In the genomic region with DNA sequence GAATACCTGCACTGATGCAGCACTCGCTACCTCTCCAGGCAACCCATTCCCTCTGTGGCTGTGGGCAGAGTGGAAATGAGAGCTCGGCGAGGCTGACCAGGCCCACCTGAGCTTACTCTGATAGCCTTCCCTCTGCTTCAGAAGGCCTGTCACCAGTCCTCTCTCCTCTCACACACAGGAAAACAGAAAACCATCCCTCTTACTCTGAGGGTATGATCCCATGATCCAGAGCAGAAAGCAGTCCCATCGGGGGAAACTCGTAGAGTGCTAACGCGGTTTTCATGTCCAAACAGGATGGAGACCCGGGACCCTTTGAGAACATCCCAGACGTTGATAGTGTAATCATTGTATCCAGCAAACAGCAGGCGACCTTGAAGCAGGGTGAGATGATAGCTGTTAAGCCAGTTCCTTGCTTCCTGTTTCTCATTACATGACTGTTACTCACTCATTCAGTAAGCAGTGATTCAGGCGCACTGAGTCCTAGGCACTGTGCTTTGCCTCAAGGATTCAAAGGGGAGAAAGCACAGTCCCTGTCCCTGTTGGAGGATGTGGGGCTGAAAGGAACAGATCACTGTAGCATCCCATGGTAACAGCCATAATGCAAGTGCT, we compare ENCODE assay signal across 16 cellular contexts. TPM values are rescaled to one million over a fixed set of nuclear protein-coding genes. Genes with fewer than 3 reads are reported as not detected.
DNase-seq lines count a peak whose midpoint lies in the region; ATAC-seq and TF ChIP-seq lines count a peak whose summit lies in the region.
"Had no signal": no experiment of that assay in that cellular context is flagged by ENCODE, and none has a peak within 500 bp of the region (broad histone marks: within the 10 kb centered on the region; RNA-seq: fewer than 3 reads in every experiment).

No MANE protein-coding gene starts in this region.

- H3K27me3 Mint-ChIP-seq in activated CD4-positive, alpha-beta T cell treated with anti-CD3 and anti-CD28 coated beads for 36 hours, result no peaks in the 10 kb centered on the region
- no peaks in the 10 kb centered on the region for H3K27me3 Mint-ChIP-seq in activated CD4-positive, alpha-beta T cell treated with anti-CD3 and anti-CD28 coated beads, Interleukin-2, amount 10 ng/mL, durations not matched to agents 24 days and 14 days
- H3K27me3 Mint-ChIP-seq in nephron progenitor cell (ENCODE audit: low read depth, poor library complexity), result peaks cover 7% of the 10 kb centered on the region
- H3K27me3 Mint-ChIP-seq in activated T-helper 2 cell treated with anti-CD3 and anti-CD28 coated beads, Interferon-gamma antibody, Interleukin-2, Interleukin-4, amounts not matched to agents 10 μg/mL and 5 μg/mL and 100 μg/mL, durations not matched to agents 14 hours and 24 hours and 36 hours (ENCODE audit: low read depth), result no peaks in the 10 kb centered on the region
- H3K27me3 Mint-ChIP-seq: activated B cell treated with CpG ODN at 0.5 μM for 24 hours; dendritic cell treated with granulocyte-macrophage colony-stimulating factor and Interleukin-4, amounts not matched to agents 40 ng/mL and 50 ng/mL, for 4 days; IgD-negative memory B cell had no signal

- intact Hi-C loops in activated CD4-positive, alpha-beta T cell treated with anti-CD3 and anti-CD28 coated beads for 36 hours (cut with DNase I, micrococcal nuclease), result no loop called here
- intact Hi-C loops in activated CD4-positive, alpha-beta T cell treated with anti-CD3 and anti-CD28 coated beads, Interleukin-2, amount 10 ng/mL, durations not matched to agents 24 days and 14 days (cut with micrococcal nuclease), result no loop called here
- intact Hi-C loops in activated T-helper 2 cell treated with anti-CD3 and anti-CD28 coated beads, Interferon-gamma antibody, Interleukin-2, Interleukin-4, amounts not matched to agents 10 μg/mL and 5 μg/mL and 100 μg/mL, durations not matched to agents 14 hours and 24 hours and 36 hours (cut with micrococcal nuclease), result no loop called here

- H3K4me1 Mint-ChIP-seq in activated CD4-positive, alpha-beta T cell treated with anti-CD3 and anti-CD28 coated beads for 36 hours, result peaks cover 6% of the 10 kb centered on the region
- no peaks in the 10 kb centered on the region for H3K4me1 Mint-ChIP-seq in activated CD4-positive, alpha-beta T cell treated with anti-CD3 and anti-CD28 coated beads, Interleukin-2, amount 10 ng/mL, durations not matched to agents 24 days and 14 days
- no peaks in the 10 kb centered on the region for H3K4me1 Mint-ChIP-seq in nephron progenitor cell
- H3K4me1 Mint-ChIP-seq in activated T-helper 2 cell treated with anti-CD3 and anti-CD28 coated beads, Interferon-gamma antibody, Interleukin-2, Interleukin-4, amounts not matched to agents 10 μg/mL and 5 μg/mL and 100 μg/mL, durations not matched to agents 14 hours and 24 hours and 36 hours (ENCODE audit: low read depth), result peaks cover 6% of the 10 kb centered on the region
- H3K4me1 Mint-ChIP-seq: activated B cell treated with CpG ODN at 0.5 μM for 24 hours, IgD-negative memory B cell had no signal

- peak; percentile 98 for ATAC-seq in activated CD4-positive, alpha-beta T cell treated with anti-CD3 and anti-CD28 coated beads for 36 hours
- no peak for ATAC-seq in HG03108 (IDR thresholded peaks at IDR 0.05; ENCODE audit: unreplicated experiment)
- ATAC-seq in HG03175 (IDR thresholded peaks at IDR 0.05; ENCODE audit: unreplicated experiment), result no peak

- POLR2A ChIA-PET in activated CD4-positive, alpha-beta T cell treated with anti-CD3 and anti-CD28 coated beads for 36 hours (lab: Charles Lee), result no interaction called here

- no peaks in the 10 kb centered on the region for H3K9me3 Mint-ChIP-seq in activated CD4-positive, alpha-beta T cell treated with anti-CD3 and anti-CD28 coated beads for 36 hours (ENCODE audit: low read depth)
- no peaks in the 10 kb centered on the region for H3K9me3 Mint-ChIP-seq in activated CD4-positive, alpha-beta T cell treated with anti-CD3 and anti-CD28 coated beads, Interleukin-2, amount 10 ng/mL, durations not matched to agents 24 days and 14 days
- no peaks in the 10 kb centered on the region for H3K9me3 Mint-ChIP-seq in nephron progenitor cell
- no peaks in the 10 kb centered on the region for H3K9me3 Mint-ChIP-seq in activated T-helper 2 cell treated with anti-CD3 and anti-CD28 coated beads, Interferon-gamma antibody, Interleukin-2, Interleukin-4, amounts not matched to agents 10 μg/mL and 5 μg/mL and 100 μg/mL, durations not matched to agents 14 hours and 24 hours and 36 hours
- H3K9me3 Mint-ChIP-seq: activated B cell treated with CpG ODN at 0.5 μM for 24 hours; dendritic cell treated with granulocyte-macrophage colony-stimulating factor and Interleukin-4, amounts not matched to agents 40 ng/mL and 50 ng/mL, for 4 days; IgD-negative memory B cell had no signal

- peak overlapping the region; percentile 30 for H3K27ac Mint-ChIP-seq in activated CD4-positive, alpha-beta T cell treated with anti-CD3 and anti-CD28 coated beads for 36 hours
- H3K27ac Mint-ChIP-seq in activated CD4-positive, alpha-beta T cell treated with anti-CD3 and anti-CD28 coated beads, Interleukin-2, amount 10 ng/mL, durations not matched to agents 24 days and 14 days, result no peak overlapping the region
- H3K27ac Mint-ChIP-seq in nephron progenitor cell, result peak overlapping the region; percentile 57
- H3K27ac Mint-ChIP-seq in activated T-helper 2 cell treated with anti-CD3 and anti-CD28 coated beads, Interferon-gamma antibody, Interleukin-2, Interleukin-4, amounts not matched to agents 10 μg/mL and 5 μg/mL and 100 μg/mL, durations not matched to agents 14 hours and 24 hours and 36 hours, result no peak overlapping the region
- H3K27ac Mint-ChIP-seq: activated B cell treated with CpG ODN at 0.5 μM for 24 hours; dendritic cell treated with granulocyte-macrophage colony-stimulating factor and Interleukin-4, amounts not matched to agents 40 ng/mL and 50 ng/mL, for 4 days; IgD-negative memory B cell had no signal

- H3K4me3 Mint-ChIP-seq in activated CD4-positive, alpha-beta T cell treated with anti-CD3 and anti-CD28 coated beads for 36 hours, result no peak overlapping the region
- no peak overlapping the region for H3K4me3 Mint-ChIP-seq in activated CD4-positive, alpha-beta T cell treated with anti-CD3 and anti-CD28 coated beads, Interleukin-2, amount 10 ng/mL, durations not matched to agents 24 days and 14 days
- H3K4me3 Mint-ChIP-seq in nephron progenitor cell, result no peak overlapping the region
- H3K4me3 Mint-ChIP-seq in activated T-helper 2 cell treated with anti-CD3 and anti-CD28 coated beads, Interferon-gamma antibody, Interleukin-2, Interleukin-4, amounts not matched to agents 10 μg/mL and 5 μg/mL and 100 μg/mL, durations not matched to agents 14 hours and 24 hours and 36 hours (ENCODE audit: low read depth), result no peak overlapping the region
- H3K4me3 Mint-ChIP-seq: activated B cell treated with CpG ODN at 0.5 μM for 24 hours; dendritic cell treated with granulocyte-macrophage colony-stimulating factor and Interleukin-4, amounts not matched to agents 40 ng/mL and 50 ng/mL, for 4 days; IgD-negative memory B cell had no signal

- CTCF ChIA-PET in activated CD4-positive, alpha-beta T cell treated with anti-CD3 and anti-CD28 coated beads for 36 hours (lab: Charles Lee), result interaction anchor here (1.0 kb wide), 1 partner anchor 20 kb away, joined by 3 read pairs; no protein-coding TSS in a partner anchor

- peak; percentile 25 for DNase-seq in activated CD4-positive, alpha-beta T cell treated with anti-CD3 and anti-CD28 coated beads for 36 hours
- no peak for DNase-seq in activated CD4-positive, alpha-beta T cell treated with anti-CD3 and anti-CD28 coated beads, Interleukin-2, amount 10 ng/mL, durations not matched to agents 24 days and 14 days
- DNase-seq in NCI-H226 (peak; percentile 30), choroid plexus epithelial cell (ENCODE audit: low read depth) (peak; percentile 57), nephron progenitor cell (no peak)
- DNase-seq in activated T-helper 2 cell treated with anti-CD3 and anti-CD28 coated beads, Interferon-gamma antibody, Interleukin-2, Interleukin-4, amounts not matched to agents 10 μg/mL and 5 μg/mL and 100 μg/mL, durations not matched to agents 14 hours and 24 hours and 36 hours (ENCODE audit: low spot score), result no peak
- DNase-seq: activated B cell treated with CpG ODN at 0.5 μM for 24 hours, AML-193, GF-D8, hypothalamus, NCI-H2081, RPMI8226 had no signal

- TF ChIP-seq CTCF in choroid plexus epithelial cell (conservative IDR thresholded peaks at IDR 0.05; ENCODE audit: low read depth, low read length), result no peak
- TF ChIP-seq CTCF in nephron progenitor cell (IDR thresholded peaks at IDR 0.05), result no peak

- H3K4me3 ChIP-seq in choroid plexus epithelial cell (ENCODE audit: low read depth, low read length), result no peak overlapping the region

- H3K36me3 Mint-ChIP-seq in activated CD4-positive, alpha-beta T cell treated with anti-CD3 and anti-CD28 coated beads for 36 hours (ENCODE audit: low read depth), result no peaks in the 10 kb centered on the region
- H3K36me3 Mint-ChIP-seq in activated CD4-positive, alpha-beta T cell treated with anti-CD3 and anti-CD28 coated beads, Interleukin-2, amount 10 ng/mL, durations not matched to agents 24 days and 14 days (ENCODE audit: low read depth), result peaks cover 6% of the 10 kb centered on the region
- no peaks in the 10 kb centered on the region for H3K36me3 Mint-ChIP-seq in nephron progenitor cell (ENCODE audit: low read depth)
- H3K36me3 Mint-ChIP-seq in activated T-helper 2 cell treated with anti-CD3 and anti-CD28 coated beads, Interferon-gamma antibody, Interleukin-2, Interleukin-4, amounts not matched to agents 10 μg/mL and 5 μg/mL and 100 μg/mL, durations not matched to agents 14 hours and 24 hours and 36 hours (ENCODE audit: low read depth), result peaks cover 15% of the 10 kb centered on the region

RNA-seq across cellular contexts. Expression of a gene that starts 11.8 kb away (rescaled TPM):
- total RNA-seq in activated CD4-positive, alpha-beta T cell treated with anti-CD3 and anti-CD28 coated beads for 36 hours, result not detected
- not detected in 2 replicates for total RNA-seq in activated CD4-positive, alpha-beta T cell treated with anti-CD3 and anti-CD28 coated beads, Interleukin-2, amount 10 ng/mL, durations not matched to agents 24 days and 14 days
- 0.41 TPM in 1 of 2 replicates, not detected in the other for total RNA-seq in activated T-helper 2 cell treated with anti-CD3 and anti-CD28 coated beads, Interferon-gamma antibody, Interleukin-2, Interleukin-4, amounts not matched to agents 10 μg/mL and 5 μg/mL and 100 μg/mL, durations not matched to agents 14 hours and 24 hours and 36 hours

Comparison
In these comparisons a context has a peak if more than half of its experiments do, and no peak if none do; other contexts are left out.
1. DNase-seq: peak in activated CD4-positive, alpha-beta T cell treated with anti-CD3 and anti-CD28 coated beads for 36 hours (single experiment), NCI-H226 (single experiment) and choroid plexus epithelial cell (single experiment); none in activated CD4-positive, alpha-beta T cell treated with anti-CD3 and anti-CD28 coated beads, Interleukin-2, amount 10 ng/mL, durations not matched to agents 24 days and 14 days (single experiment), nephron progenitor cell (single experiment) and activated T-helper 2 cell treated with anti-CD3 and anti-CD28 coated beads, Interferon-gamma antibody, Interleukin-2, Interleukin-4, amounts not matched to agents 10 μg/mL and 5 μg/mL and 100 μg/mL, durations not matched to agents 14 hours and 24 hours and 36 hours (single experiment).
2. H3K27ac Mint-ChIP-seq: peak in activated CD4-positive, alpha-beta T cell treated with anti-CD3 and anti-CD28 coated beads for 36 hours (single experiment) and nephron progenitor cell (single experiment); none in activated CD4-positive, alpha-beta T cell treated with anti-CD3 and anti-CD28 coated beads, Interleukin-2, amount 10 ng/mL, durations not matched to agents 24 days and 14 days (single experiment) and activated T-helper 2 cell treated with anti-CD3 and anti-CD28 coated beads, Interferon-gamma antibody, Interleukin-2, Interleukin-4, amounts not matched to agents 10 μg/mL and 5 μg/mL and 100 μg/mL, durations not matched to agents 14 hours and 24 hours and 36 hours (single experiment).